1 cellular context compared by ENCODE assay signal in genomic region chr3:180085122-180085710, GRCh38.
TF ChIP-seq lines count a peak whose summit lies in the region.

No MANE protein-coding gene starts in this region.

TF ChIP-seq in HepG2, 621 proteins besides CTCF, POLR2A, EP300 and RAD21 (continued from another document):
- no peak for TF ChIP-seq ZNF7 (CRISPR knock-in tag; IDR thresholded peaks at IDR 0.05)
- TF ChIP-seq SNAPC5 (CRISPR knock-in tag; IDR thresholded peaks at IDR 0.05; ENCODE audit: borderline replicate concordance): no peak
- no peak for TF ChIP-seq KAT8 (CRISPR knock-in tag; IDR thresholded peaks at IDR 0.05)
- peak; percentile 21; the same call in 1 of the 2 replicates for TF ChIP-seq STAG1 (CRISPR knock-in tag; IDR thresholded peaks at IDR 0.05)
- no peak for TF ChIP-seq ZNF607 (CRISPR knock-in tag; IDR thresholded peaks at IDR 0.05; ENCODE audit: borderline replicate concordance)
- TF ChIP-seq RFXANK (CRISPR knock-in tag; IDR thresholded peaks at IDR 0.05): no peak
- TF ChIP-seq ZNF382 (CRISPR knock-in tag; IDR thresholded peaks at IDR 0.05; ENCODE audit: borderline replicate concordance): no peak
